ENCODE assay signal across 1 cellular context in the genomic region with DNA sequence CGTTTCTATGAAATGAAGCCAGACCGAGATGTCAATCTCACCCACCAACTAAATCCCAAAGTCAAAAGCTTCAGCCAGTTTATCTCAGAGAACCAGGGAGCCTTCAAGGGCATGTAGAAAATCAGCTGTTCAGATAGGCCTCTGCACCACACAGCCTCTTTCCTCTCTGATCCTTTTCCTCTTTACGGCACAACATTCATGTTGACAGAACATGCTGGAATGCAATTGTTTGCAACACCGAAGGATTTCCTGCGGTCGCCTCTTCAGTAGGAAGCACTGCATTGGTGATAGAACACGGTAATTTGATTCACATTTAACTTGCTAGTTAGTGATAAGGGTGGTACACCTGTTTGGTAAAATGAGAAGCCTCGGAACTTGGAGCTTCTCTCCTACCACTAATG.
TF ChIP-seq lines count a peak whose summit lies in the region.

No MANE protein-coding gene starts in this region.

TF ChIP-seq in GM23338, 12 proteins besides CTCF, POLR2A, EP300 and RAD21 (continued from another document):
- TF ChIP-seq, protein P1, sequence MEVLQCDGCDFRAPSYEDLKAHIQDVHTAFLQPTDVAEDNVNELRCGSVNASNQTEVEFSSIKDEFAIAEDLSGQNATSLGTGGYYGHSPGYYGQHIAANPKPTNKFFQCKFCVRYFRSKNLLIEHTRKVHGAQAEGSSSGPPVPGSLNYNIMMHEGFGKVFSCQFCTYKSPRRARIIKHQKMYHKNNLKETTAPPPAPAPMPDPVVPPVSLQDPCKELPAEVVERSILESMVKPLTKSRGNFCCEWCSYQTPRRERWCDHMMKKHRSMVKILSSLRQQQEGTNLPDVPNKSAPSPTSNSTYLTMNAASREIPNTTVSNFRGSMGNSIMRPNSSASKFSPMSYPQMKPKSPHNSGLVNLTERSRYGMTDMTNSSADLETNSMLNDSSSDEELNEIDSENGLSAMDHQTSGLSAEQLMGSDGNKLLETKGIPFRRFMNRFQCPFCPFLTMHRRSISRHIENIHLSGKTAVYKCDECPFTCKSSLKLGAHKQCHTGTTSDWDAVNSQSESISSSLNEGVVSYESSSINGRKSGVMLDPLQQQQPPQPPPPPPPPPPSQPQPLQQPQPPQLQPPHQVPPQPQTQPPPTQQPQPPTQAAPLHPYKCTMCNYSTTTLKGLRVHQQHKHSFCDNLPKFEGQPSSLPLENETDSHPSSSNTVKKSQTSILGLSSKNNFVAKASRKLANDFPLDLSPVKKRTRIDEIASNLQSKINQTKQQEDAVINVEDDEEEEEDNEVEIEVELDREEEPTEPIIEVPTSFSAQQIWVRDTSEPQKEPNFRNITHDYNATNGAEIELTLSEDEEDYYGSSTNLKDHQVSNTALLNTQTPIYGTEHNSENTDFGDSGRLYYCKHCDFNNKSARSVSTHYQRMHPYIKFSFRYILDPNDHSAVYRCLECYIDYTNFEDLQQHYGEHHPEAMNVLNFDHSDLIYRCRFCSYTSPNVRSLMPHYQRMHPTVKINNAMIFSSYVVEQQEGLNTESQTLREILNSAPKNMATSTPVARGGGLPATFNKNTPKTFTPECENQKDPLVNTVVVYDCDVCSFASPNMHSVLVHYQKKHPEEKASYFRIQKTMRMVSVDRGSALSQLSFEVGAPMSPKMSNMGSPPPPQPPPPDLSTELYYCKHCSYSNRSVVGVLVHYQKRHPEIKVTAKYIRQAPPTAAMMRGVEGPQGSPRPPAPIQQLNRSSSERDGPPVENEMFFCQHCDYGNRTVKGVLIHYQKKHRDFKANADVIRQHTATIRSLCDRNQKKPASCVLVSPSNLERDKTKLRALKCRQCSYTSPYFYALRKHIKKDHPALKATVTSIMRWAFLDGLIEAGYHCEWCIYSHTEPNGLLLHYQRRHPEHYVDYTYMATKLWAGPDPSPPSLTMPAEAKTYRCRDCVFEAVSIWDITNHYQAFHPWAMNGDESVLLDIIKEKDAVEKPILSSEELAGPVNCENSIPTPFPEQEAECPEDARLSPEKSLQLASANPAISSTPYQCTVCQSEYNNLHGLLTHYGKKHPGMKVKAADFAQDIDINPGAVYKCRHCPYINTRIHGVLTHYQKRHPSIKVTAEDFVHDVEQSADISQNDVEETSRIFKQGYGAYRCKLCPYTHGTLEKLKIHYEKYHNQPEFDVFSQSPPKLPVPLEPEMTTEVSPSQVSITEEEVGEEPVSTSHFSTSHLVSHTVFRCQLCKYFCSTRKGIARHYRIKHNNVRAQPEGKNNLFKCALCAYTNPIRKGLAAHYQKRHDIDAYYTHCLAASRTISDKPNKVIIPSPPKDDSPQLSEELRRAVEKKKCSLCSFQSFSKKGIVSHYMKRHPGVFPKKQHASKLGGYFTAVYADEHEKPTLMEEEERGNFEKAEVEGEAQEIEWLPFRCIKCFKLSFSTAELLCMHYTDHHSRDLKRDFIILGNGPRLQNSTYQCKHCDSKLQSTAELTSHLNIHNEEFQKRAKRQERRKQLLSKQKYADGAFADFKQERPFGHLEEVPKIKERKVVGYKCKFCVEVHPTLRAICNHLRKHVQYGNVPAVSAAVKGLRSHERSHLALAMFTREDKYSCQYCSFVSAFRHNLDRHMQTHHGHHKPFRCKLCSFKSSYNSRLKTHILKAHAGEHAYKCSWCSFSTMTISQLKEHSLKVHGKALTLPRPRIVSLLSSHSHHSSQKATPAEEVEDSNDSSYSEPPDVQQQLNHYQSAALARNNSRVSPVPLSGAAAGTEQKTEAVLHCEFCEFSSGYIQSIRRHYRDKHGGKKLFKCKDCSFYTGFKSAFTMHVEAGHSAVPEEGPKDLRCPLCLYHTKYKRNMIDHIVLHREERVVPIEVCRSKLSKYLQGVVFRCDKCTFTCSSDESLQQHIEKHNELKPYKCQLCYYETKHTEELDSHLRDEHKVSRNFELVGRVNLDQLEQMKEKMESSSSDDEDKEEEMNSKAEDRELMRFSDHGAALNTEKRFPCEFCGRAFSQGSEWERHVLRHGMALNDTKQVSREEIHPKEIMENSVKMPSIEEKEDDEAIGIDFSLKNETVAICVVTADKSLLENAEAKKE (CRISPR knock-in tag; IDR thresholded peaks at IDR 0.05), result no peak
- TF ChIP-seq JUNB (IDR thresholded peaks at IDR 0.05; ENCODE audit: unreplicated experiment) (no peak), ZNF114 (CRISPR knock-in tag; IDR thresholded peaks at IDR 0.05) (no peak), STAT1 (IDR thresholded peaks at IDR 0.05; ENCODE audit: unreplicated experiment) (no peak)
TF ChIP-seq in GM23338: peak in this region for 0.
